ENCODE assay signal across 15 cellular contexts in the genomic region with DNA sequence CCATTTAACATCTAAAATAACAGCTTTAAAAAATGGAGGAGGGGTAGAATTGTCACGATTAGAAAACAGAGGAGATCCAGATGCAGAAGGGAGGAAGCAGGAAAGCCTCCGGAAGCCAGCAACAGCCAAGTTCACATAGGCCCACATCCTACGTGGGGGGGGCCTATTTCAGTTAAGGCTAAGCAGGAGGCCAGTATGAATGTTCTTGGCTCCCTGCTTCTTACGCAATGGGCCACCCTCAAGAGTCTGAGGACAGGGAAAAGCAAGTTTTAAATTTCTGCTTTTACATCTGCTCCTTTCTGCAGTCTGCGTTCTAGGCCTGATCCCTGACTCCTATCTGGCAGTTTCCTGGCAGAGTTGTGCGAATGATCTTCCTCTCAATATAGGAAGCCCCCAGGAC. TPM values are rescaled to one million over a fixed set of nuclear protein-coding genes. Genes with fewer than 3 reads are reported as not detected.
DNase-seq lines count a peak whose midpoint lies in the region; ATAC-seq, FAIRE-seq and TF ChIP-seq lines count a peak whose summit lies in the region.
"Had no signal": no experiment of that assay in that cellular context is flagged by ENCODE, and none has a peak within 500 bp of the region (broad histone marks: within the 10 kb centered on the region; RNA-seq: fewer than 3 reads in every experiment).

No MANE protein-coding gene starts in this region.

- peak; percentile 45 for DNase-seq in HCEC 1CT
- peak; percentile 81 for DNase-seq in adipocyte (ENCODE audit: low read depth)
- peak; percentile 38 for DNase-seq in left ventricle myocardium superior
- DNase-seq in smooth muscle cell of the brain vasculature (ENCODE audit: low read depth, low spot score) = peak; percentile 20
- no peak for DNase-seq in dedifferentiated amniotic fluid mesenchymal stem cell (ENCODE audit: extremely low spot score)
- no peak for DNase-seq in D721Med (ENCODE audit: insufficient read length, low spot score)
- DNase-seq: cerebellar nuclear complex, foreskin keratinocyte, NCI-H2171 treated with DMSO at 0.1 percent for 48 hours had no signal

- intact Hi-C loops in left ventricle myocardium superior (cut with micrococcal nuclease) = no loop called here

- no peak for TF ChIP-seq CTCF in D721Med (IDR thresholded peaks at IDR 0.05; ENCODE audit: insufficient read depth, missing control alignments)

- ATAC-seq in left ventricle myocardium superior (peak; percentile 63), HG02763 (IDR thresholded peaks at IDR 0.05; ENCODE audit: unreplicated experiment) (no peak), GM21737 (IDR thresholded peaks at IDR 0.05; ENCODE audit: unreplicated experiment) (no peak)
- ATAC-seq: activated CD4-positive, CD25-positive, alpha-beta regulatory T cell treated with anti-CD3 and anti-CD28 coated beads, Interleukin-2, amount 50 U/mL, for 24 hours; foreskin keratinocyte had no signal

- no peak for FAIRE-seq in D721Med (lab: Jason Lieb, UNC)
- FAIRE-seq: H54 had no signal

- H3K4me1 ChIP-seq in adipocyte (ENCODE audit: control insufficient read depth, insufficient read depth, low read length) = peaks cover 16% of the 10 kb centered on the region
- H3K4me1 ChIP-seq: foreskin keratinocyte, parathyroid adenoma had no signal

- peak overlapping the region; percentile 43 for H3K9ac ChIP-seq in adipocyte (ENCODE audit: low read length)
- H3K9ac ChIP-seq: parathyroid adenoma had no signal

- H3K9me3 ChIP-seq in adipocyte (ENCODE audit: control insufficient read depth, low read length) = no peaks in the 10 kb centered on the region

- H3K36me3 ChIP-seq in adipocyte (ENCODE audit: control insufficient read depth, insufficient read depth, low read length, severe bottlenecking) = no peaks in the 10 kb centered on the region

- no peak overlapping the region for H3K4me3 ChIP-seq in adipocyte (ENCODE audit: low read length)
- H3K4me3 ChIP-seq: lung had no signal

- peaks cover 4% of the 10 kb centered on the region for H3K27me3 ChIP-seq in adipocyte (replicated peaks; ENCODE audit: control insufficient read depth, insufficient read depth, low read length)

RNA-seq across cellular contexts. Expression of gene RABIF, which starts 30.6 kb away (rescaled TPM):
- 4.7 TPM for total RNA-seq in left ventricle myocardium superior

RNA-seq across cellular contexts. Expression of gene PCAT6, which starts 47.6 kb away (rescaled TPM):
- 0.79 TPM for total RNA-seq in left ventricle myocardium superior

RNA-seq across cellular contexts. Expression of gene KDM5B, which starts 50.1 kb away (rescaled TPM):
- total RNA-seq in left ventricle myocardium superior = 14.6 TPM

Comparison
In these comparisons a context has a peak if more than half of its experiments do, and no peak if none do; other contexts are left out.
1. DNase-seq: peak in HCEC 1CT (single experiment), adipocyte (single experiment), left ventricle myocardium superior (single experiment) and smooth muscle cell of the brain vasculature (single experiment); none in dedifferentiated amniotic fluid mesenchymal stem cell (single experiment) and D721Med (single experiment).